ENCODE assay signal across 9 cellular contexts in the genomic region with DNA sequence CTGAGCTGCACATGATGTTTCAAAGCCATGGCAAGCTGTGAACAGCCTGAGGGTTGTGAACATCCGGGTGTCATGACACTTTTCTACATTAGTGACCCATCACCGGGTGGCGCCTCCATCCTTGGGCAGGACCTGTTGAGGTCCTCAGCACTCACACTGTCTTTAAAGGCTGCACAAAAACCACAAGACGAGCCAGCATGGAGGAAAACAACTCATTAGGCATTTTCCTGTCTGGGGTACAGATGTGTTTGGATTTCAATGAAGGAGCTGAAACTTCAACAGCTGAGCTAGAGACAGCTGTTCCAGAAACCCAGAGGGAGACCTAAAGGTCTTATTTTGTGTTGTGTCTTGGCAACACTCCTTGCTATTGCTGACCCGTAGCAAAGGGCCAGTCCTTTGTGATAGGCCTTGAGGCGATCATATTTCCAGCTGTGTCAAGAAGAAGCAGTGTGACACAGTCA.
DNase-seq lines count a peak whose midpoint lies in the region; FAIRE-seq and TF ChIP-seq lines count a peak whose summit lies in the region.
"Had no signal": no experiment of that assay in that cellular context is flagged by ENCODE, and none has a peak within 500 bp of the region (broad histone marks: within the 10 kb centered on the region; RNA-seq: fewer than 3 reads in every experiment).

No MANE protein-coding gene starts in this region.

- TF ChIP-seq EP300 in ovary (IDR thresholded peaks at IDR 0.05): no peak

- intact Hi-C loops in ovary (cut with DNase I): no loop called here

- peak; percentile 23 for TF ChIP-seq CTCF in bronchial epithelial cell (IDR thresholded peaks at IDR 0.05; ENCODE audit: insufficient read depth, low read length, severe bottlenecking)
- TF ChIP-seq CTCF in ovary (IDR thresholded peaks at IDR 0.05): no peak

- H3K27me3 ChIP-seq in bronchial epithelial cell (ENCODE audit: control insufficient read depth, insufficient read depth, low read length): no peaks in the 10 kb centered on the region
- H3K27me3 ChIP-seq in ovary: no peaks in the 10 kb centered on the region
- no peaks in the 10 kb centered on the region; the same call in 1 of the 2 replicates for H3K27me3 ChIP-seq in H7 (ENCODE audit: control insufficient read depth, insufficient read depth, low read length)

- 7 to 28% (median 10%) methylated on average over 6 of the region's 6 CpGs for WGBS in ovary, 3 donors

- peaks cover 8% of the 10 kb centered on the region for H3K4me1 ChIP-seq in ovary (ENCODE audit: insufficient read depth)

- H3K27ac ChIP-seq in ovary: peak overlapping the region in 1 of 2 donors; percentile 44

- DNase-seq in NCI-H146 (lab: John Stamatoyannopoulos, UW): peak; percentile 70
- no peak for DNase-seq in NCI-H146 treated with DMSO at 0.1 percent for 48 hours (lab: John Stamatoyannopoulos, UW; ENCODE audit: unreplicated experiment)
- DNase-seq in Jurkat, Clone E6-1 (ENCODE audit: low read depth, low spot score): peak; percentile 2
- DNase-seq in bronchial epithelial cell (ENCODE audit: low read depth): no peak
- DNase-seq in ovary: peak; percentile 56 to 77 (median 65)
- no peak for DNase-seq in UCSD-AML1 (lab: John Stamatoyannopoulos, UW; ENCODE audit: unreplicated experiment)
- DNase-seq in NCI-H2227 treated with DMSO at 0.1 percent for 48 hours (lab: John Stamatoyannopoulos, UW): no peak
- DNase-seq in H7: no peak

- no peaks in the 10 kb centered on the region for H3K9me3 ChIP-seq in ovary

- peak; percentile 43 for FAIRE-seq in bronchial epithelial cell (lab: Jason Lieb, UNC)
- FAIRE-seq: TTC549 had no signal

- TF ChIP-seq POLR2A in ovary (IDR thresholded peaks at IDR 0.05): no peak

- no peaks in the 10 kb centered on the region for H3K36me3 ChIP-seq in bronchial epithelial cell (ENCODE audit: control insufficient read depth, insufficient read depth, low read length)
- H3K36me3 ChIP-seq in ovary: no peaks in the 10 kb centered on the region
- no peaks in the 10 kb centered on the region for H3K36me3 ChIP-seq in H7 (replicated peaks; ENCODE audit: control insufficient read depth, insufficient read depth, low read length)

- H3K4me3 ChIP-seq in Jurkat, Clone E6-1 (ENCODE audit: low read length): no peak overlapping the region
- no peak overlapping the region for H3K4me3 ChIP-seq in bronchial epithelial cell (ENCODE audit: low read depth, low read length)
- H3K4me3 ChIP-seq in ovary: no peak overlapping the region
- H3K4me3 ChIP-seq in H7 (ENCODE audit: insufficient read depth, low read depth, low read length): no peak overlapping the region

Comparison
In these comparisons a context has a peak if more than half of its experiments do, and no peak if none do; other contexts are left out.
1. DNase-seq: peak in NCI-H146 (single experiment), Jurkat, Clone E6-1 (single experiment) and ovary (5 of 5); none in NCI-H146 treated with DMSO at 0.1 percent for 48 hours (single experiment), bronchial epithelial cell (single experiment), UCSD-AML1 (single experiment), NCI-H2227 treated with DMSO at 0.1 percent for 48 hours (single experiment) and H7 (single experiment).